ENCODE assay signal across 23 cellular contexts in the genomic region with DNA sequence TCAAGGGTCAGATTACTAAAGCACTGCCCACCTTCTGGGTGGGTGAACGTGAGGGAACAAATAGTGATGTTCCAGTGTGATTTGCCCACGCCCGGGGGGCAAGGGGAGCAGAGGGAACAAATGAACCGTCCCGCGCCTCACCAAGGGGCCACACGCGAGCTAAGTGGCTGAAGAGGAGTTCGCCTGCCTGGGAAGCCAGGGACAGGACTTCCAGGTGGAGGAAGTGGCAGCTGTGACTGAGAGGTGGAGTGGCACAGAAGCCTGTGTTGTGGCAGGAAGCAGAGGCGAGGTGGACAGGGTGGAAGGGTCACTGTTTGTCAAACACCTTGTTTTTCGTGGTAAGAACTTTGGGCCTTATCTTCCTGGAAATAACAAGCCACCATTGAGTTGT. TPM values are rescaled to one million over a fixed set of nuclear protein-coding genes. Genes with fewer than 3 reads are reported as not detected.
DNase-seq lines count a peak whose midpoint lies in the region; ATAC-seq and TF ChIP-seq lines count a peak whose summit lies in the region.
"Had no signal": no experiment of that assay in that cellular context is flagged by ENCODE, and none has a peak within 500 bp of the region (broad histone marks: within the 10 kb centered on the region; RNA-seq: fewer than 3 reads in every experiment).

No MANE protein-coding gene starts in this region.

- no peaks in the 10 kb centered on the region for H3K36me3 ChIP-seq in body of pancreas (replicated peaks in 1 of 2; ENCODE audit: insufficient read depth in 1 of 2, low read depth in 2 of 2)
- no peaks in the 10 kb centered on the region for H3K36me3 ChIP-seq in neuronal stem cell (replicated peaks in 1 of 2; ENCODE audit: control insufficient read depth in 2 of 2, insufficient read depth in 2 of 2, low read length in 2 of 2)
- H3K36me3 ChIP-seq in stomach = no peaks in the 10 kb centered on the region

- TF ChIP-seq CTCF in body of pancreas (IDR thresholded peaks at IDR 0.05) (no peak), stomach (IDR thresholded peaks at IDR 0.05) (no peak), glutamatergic neuron (IDR thresholded peaks at IDR 0.05; ENCODE audit: partially characterized antibody, unreplicated experiment) (no peak)

- H3K4me3 Mint-ChIP-seq in activated CD4-positive, alpha-beta T cell treated with anti-CD3 and anti-CD28 coated beads, Interleukin-2, amount 10 ng/mL, durations not matched to agents 24 days and 14 days = no peak overlapping the region
- H3K4me3 Mint-ChIP-seq in glutamatergic neuron (ENCODE audit: unreplicated experiment) = no peak overlapping the region
- H3K4me3 Mint-ChIP-seq: CD4-positive, CD25-positive, alpha-beta regulatory T cell had no signal

- no peaks in the 10 kb centered on the region for H3K36me3 Mint-ChIP-seq in activated CD4-positive, alpha-beta T cell treated with anti-CD3 and anti-CD28 coated beads, Interleukin-2, amount 10 ng/mL, durations not matched to agents 24 days and 14 days (ENCODE audit: low read depth)
- peaks cover 4% of the 10 kb centered on the region for H3K36me3 Mint-ChIP-seq in glutamatergic neuron (ENCODE audit: unreplicated experiment)
- H3K36me3 Mint-ChIP-seq: CD4-positive, CD25-positive, alpha-beta regulatory T cell had no signal

- H2AK5ac ChIP-seq in neuronal stem cell (ENCODE audit: low read depth, low read length) = no peak overlapping the region

- no peak overlapping the region for H3K23ac ChIP-seq in neuronal stem cell (ENCODE audit: low read depth, low read length, poor library complexity)

- no peaks in the 10 kb centered on the region for H3K9me3 ChIP-seq in body of pancreas
- no peaks in the 10 kb centered on the region for H3K9me3 ChIP-seq in neuronal stem cell (replicated peaks in 1 of 2; ENCODE audit: control insufficient read depth in 2 of 2, insufficient read depth in 1 of 2, low read depth in 1 of 2, low read length in 2 of 2)
- no peaks in the 10 kb centered on the region for H3K9me3 ChIP-seq in stomach

- H3K27ac ChIP-seq in body of pancreas = peak overlapping the region; percentile 93 to 97 (median 96)
- no peak overlapping the region for H3K27ac ChIP-seq in neuronal stem cell (replicated peaks; ENCODE audit: low read length)
- H3K27ac ChIP-seq in stomach = peak overlapping the region; percentile 80 to 90 (median 85)
- H3K27ac ChIP-seq: GM23248, RWPE1 had no signal

- no peaks in the 10 kb centered on the region for H3K79me1 ChIP-seq in neuronal stem cell (ENCODE audit: low read depth, low read length)

- H3K4me3 ChIP-seq in body of pancreas (no peak overlapping the region), neuronal stem cell (ENCODE audit: low read length in 2 of 2) (no peak overlapping the region), stomach (peak overlapping the region; percentile 22 to 31 (median 26))
- H3K4me3 ChIP-seq: GM23248 had no signal

- no peak overlapping the region for H4K8ac ChIP-seq in neuronal stem cell (ENCODE audit: low read depth, low read length)

- no peak overlapping the region for H3K14ac ChIP-seq in neuronal stem cell (ENCODE audit: low read length)

- H3K9ac ChIP-seq in neuronal stem cell (ENCODE audit: low read depth, low read length, poor library complexity) = no peak overlapping the region
- H3K9ac ChIP-seq: GM23248 had no signal

- DNase-seq in activated CD4-positive, alpha-beta T cell treated with anti-CD3 and anti-CD28 coated beads, Interleukin-2, amount 10 ng/mL, durations not matched to agents 24 days and 14 days = peak; percentile 43
- no peak for DNase-seq in activated CD4-positive, alpha-beta T cell treated with anti-CD3 and anti-CD28 coated beads for 4 hours
- DNase-seq in body of pancreas (peak; percentile 53 to 64 (median 61)), neuronal stem cell (ENCODE audit: low spot score) (no peak), stomach (peak; percentile 40), nucleus accumbens (lab: John Stamatoyannopoulos, UW) (no peak), glutamatergic neuron (no peak), 8988T (no peak)
- DNase-seq: CD4-positive, CD25-positive, alpha-beta regulatory T cell; DMS153; GM23248; HCEC 1CT; IMR-90; KG1; NCI-H1048; NCI-H1417; NCI-H1694; NCI-H2029 treated with DMSO at 0.1 percent for 48 hours; NCI-H2227 treated with DMSO at 0.1 percent for 48 hours; NCI-H526 treated with DMSO at 0.1 percent for 48 hours; SHP77 had no signal

- no peaks in the 10 kb centered on the region for H3K9me3 Mint-ChIP-seq in activated CD4-positive, alpha-beta T cell treated with anti-CD3 and anti-CD28 coated beads, Interleukin-2, amount 10 ng/mL, durations not matched to agents 24 days and 14 days
- peaks cover 3% of the 10 kb centered on the region for H3K9me3 Mint-ChIP-seq in glutamatergic neuron (ENCODE audit: unreplicated experiment)

- peak overlapping the region; percentile 68 for H4K91ac ChIP-seq in neuronal stem cell (ENCODE audit: low read depth, low read length, poor library complexity)

- intact Hi-C loops in activated CD4-positive, alpha-beta T cell treated with anti-CD3 and anti-CD28 coated beads, Interleukin-2, amount 10 ng/mL, durations not matched to agents 24 days and 14 days (cut with micrococcal nuclease) = no loop called here
- intact Hi-C loops in body of pancreas (cut with DNase I) = no loop called here
- intact Hi-C loops in stomach (cut with DNase I; ENCODE audit: low total_unique reads) = no loop called here

- H3K27me3 Mint-ChIP-seq in activated CD4-positive, alpha-beta T cell treated with anti-CD3 and anti-CD28 coated beads, Interleukin-2, amount 10 ng/mL, durations not matched to agents 24 days and 14 days = no peaks in the 10 kb centered on the region
- H3K27me3 Mint-ChIP-seq in glutamatergic neuron (ENCODE audit: unreplicated experiment) = peaks cover 3% of the 10 kb centered on the region

- TF ChIP-seq POLR2A in body of pancreas (IDR thresholded peaks at IDR 0.05) (no peak), stomach (IDR thresholded peaks at IDR 0.05) (no peak)

- H2BK5ac ChIP-seq in neuronal stem cell (ENCODE audit: low read length) = no peak overlapping the region

- peak overlapping the region; percentile 40 for H3K4ac ChIP-seq in neuronal stem cell (ENCODE audit: low read length)

- ATAC-seq in body of pancreas = peak; percentile 7
- ATAC-seq: Panc1 had no signal

- H2BK15ac ChIP-seq in neuronal stem cell (ENCODE audit: low read length) = peak overlapping the region; percentile 72

- peak overlapping the region; percentile 76 for H3K18ac ChIP-seq in neuronal stem cell (ENCODE audit: low read length)

- no peaks in the 10 kb centered on the region for H3K4me1 Mint-ChIP-seq in activated CD4-positive, alpha-beta T cell treated with anti-CD3 and anti-CD28 coated beads, Interleukin-2, amount 10 ng/mL, durations not matched to agents 24 days and 14 days
- H3K4me1 Mint-ChIP-seq in glutamatergic neuron (ENCODE audit: low read depth, unreplicated experiment) = peaks cover 2% of the 10 kb centered on the region
- H3K4me1 Mint-ChIP-seq: CD4-positive, CD25-positive, alpha-beta regulatory T cell had no signal

- WGBS in body of pancreas, 2 donors = 26 to 36% methylated on average over 11 of the region's 11 CpGs
- WGBS in neuronal stem cell (ENCODE audit: extremely low coverage in 2 of 2, insufficient read length in 2 of 2, insufficient replicate concordance in 1 of 2), 2 donors = no CpG with 5 or more reads among the region's 11 CpGs
- WGBS in stomach, 5 donors = 42 to 60% (median 51%) methylated on average over 11 of the region's 11 CpGs

- TF ChIP-seq EP300 in stomach (IDR thresholded peaks at IDR 0.05) = no peak

- peak overlapping the region; percentile 83 for H2AFZ ChIP-seq in neuronal stem cell (ENCODE audit: low read length)
- H2AFZ ChIP-seq: GM23248 had no signal

- no peak overlapping the region for H2BK120ac ChIP-seq in neuronal stem cell (ENCODE audit: low read depth, low read length)

- no peak overlapping the region for H3K4me2 ChIP-seq in neuronal stem cell (ENCODE audit: insufficient read depth, low read length, poor library complexity, severe bottlenecking)

- H3K4me1 ChIP-seq in body of pancreas (peaks cover 91% of the 10 kb centered on the region), neuronal stem cell (ENCODE audit: control insufficient read depth in 2 of 2, insufficient read depth in 1 of 2, low read depth in 1 of 2, low read length in 2 of 2) (peaks cover 0 to 8% of the 10 kb centered on the region in 2 donors), stomach (peaks cover 6 to 53% (median 29%) of the 10 kb centered on the region in 4 donors)

- peak overlapping the region; percentile 43 for H2BK12ac ChIP-seq in neuronal stem cell (ENCODE audit: low read length)

- no peak overlapping the region for H3K27ac Mint-ChIP-seq in activated CD4-positive, alpha-beta T cell treated with anti-CD3 and anti-CD28 coated beads, Interleukin-2, amount 10 ng/mL, durations not matched to agents 24 days and 14 days
- no peak overlapping the region for H3K27ac Mint-ChIP-seq in glutamatergic neuron (ENCODE audit: unreplicated experiment)
- H3K27ac Mint-ChIP-seq: CD4-positive, CD25-positive, alpha-beta regulatory T cell had no signal

- H3K27me3 ChIP-seq in body of pancreas (no peaks in the 10 kb centered on the region), neuronal stem cell (ENCODE audit: control insufficient read depth in 3 of 3, insufficient read depth in 3 of 3, low read depth in 1 of 3, low read length in 3 of 3) (no peaks in the 10 kb centered on the region), stomach (no peaks in the 10 kb centered on the region)

RNA-seq across cellular contexts. Expression of a gene that starts 9.0 kb away (rescaled TPM):
- not detected in 2 replicates for total RNA-seq in activated CD4-positive, alpha-beta T cell treated with anti-CD3 and anti-CD28 coated beads, Interleukin-2, amount 10 ng/mL, durations not matched to agents 24 days and 14 days
- total RNA-seq in body of pancreas = 100 to 1,000 TPM; 210 to 218 TPM
- 79.5 TPM for polyA plus RNA-seq in neuronal stem cell (2013, experiment 1 of 2)
- 78.3 TPM for polyA plus RNA-seq in neuronal stem cell (2013, experiment 2 of 2)
- 100 to 1,000 TPM in 4 of 5 donors, 1 to 10 TPM in 1; 9.0 to 908 (median 235) TPM for total RNA-seq in stomach
- 10 to 100 TPM; 20.0 to 31.2 (median 23.8) TPM for polyA plus RNA-seq in stomach
- total RNA-seq in glutamatergic neuron (ENCODE audit: unreplicated experiment) = 95.5 TPM
- polyA plus RNA-seq: CD4-positive, CD25-positive, alpha-beta regulatory T cell; IMR-90 had no signal

Comparison
In these comparisons a context has a peak if more than half of its experiments do, and no peak if none do; other contexts are left out.
1. DNase-seq: peak in activated CD4-positive, alpha-beta T cell treated with anti-CD3 and anti-CD28 coated beads, Interleukin-2, amount 10 ng/mL, durations not matched to agents 24 days and 14 days (single experiment), body of pancreas (4 of 4) and stomach (single experiment); none in activated CD4-positive, alpha-beta T cell treated with anti-CD3 and anti-CD28 coated beads for 4 hours (0 of 2), neuronal stem cell (single experiment), nucleus accumbens (0 of 56), glutamatergic neuron (single experiment) and 8988T (single experiment).
2. H3K4me3 ChIP-seq: peak in stomach (4 of 4); none in body of pancreas (0 of 2) and neuronal stem cell (0 of 2).